ENCODE assay signal across 26 cellular contexts in the genomic region with DNA sequence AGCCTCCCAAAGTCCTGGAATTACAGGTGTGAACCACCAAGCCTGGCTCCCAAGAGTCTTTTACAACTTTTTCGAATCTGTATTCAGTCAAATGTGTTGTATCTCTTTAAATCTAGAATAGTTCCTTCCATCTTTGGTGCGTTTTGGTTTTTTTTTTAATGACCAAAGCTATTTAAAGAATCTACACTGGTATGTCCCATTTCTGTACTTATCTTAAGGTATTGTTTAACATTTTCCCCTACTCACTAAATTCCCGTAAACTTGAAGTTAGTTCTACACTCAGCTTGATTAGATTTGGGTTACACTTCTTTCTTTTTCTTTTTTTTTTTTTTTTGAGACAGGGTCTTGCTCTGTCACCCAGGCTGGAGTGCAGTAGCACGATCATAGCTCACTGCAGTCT.
DNase-seq lines count a peak whose midpoint lies in the region; TF ChIP-seq lines count a peak whose summit lies in the region.
"Had no signal": no experiment of that assay in that cellular context is flagged by ENCODE, and none has a peak within 500 bp of the region (broad histone marks: within the 10 kb centered on the region; RNA-seq: fewer than 3 reads in every experiment).

No MANE protein-coding gene starts in this region.

- H2AFZ ChIP-seq in mesenchymal stem cell (ENCODE audit: low read depth, low read length) = no peak overlapping the region

- H3K9me3 ChIP-seq in mesenchymal stem cell (ENCODE audit: control insufficient read depth, low read length) = no peaks in the 10 kb centered on the region
- H3K9me3 ChIP-seq: BE2C, heart right ventricle, lower lobe of right lung, suprapubic skin, upper lobe of left lung had no signal

- H3K27me3 ChIP-seq in mesenchymal stem cell (ENCODE audit: control insufficient read depth in 1 of 2, insufficient read depth in 1 of 2, low read length in 2 of 2) = no peaks in the 10 kb centered on the region
- H3K27me3 ChIP-seq: BE2C, heart right ventricle, suprapubic skin, upper lobe of left lung had no signal

- no peaks in the 10 kb centered on the region for H3K79me1 ChIP-seq in mesenchymal stem cell (replicated peaks; ENCODE audit: low read length, poor library complexity, severe bottlenecking)

- H2BK12ac ChIP-seq in mesenchymal stem cell (ENCODE audit: low read length in 2 of 2) = peak overlapping the region; percentile 83 to 87

- no peaks in the 10 kb centered on the region for H3K36me3 ChIP-seq in mesenchymal stem cell (ENCODE audit: control insufficient read depth in 1 of 2, insufficient read depth in 2 of 2, low read depth in 1 of 2, low read length in 2 of 2)
- H3K36me3 ChIP-seq: BE2C, heart right ventricle, lower lobe of right lung, suprapubic skin, upper lobe of left lung had no signal

- TF ChIP-seq CTCF in AG04449 (IDR thresholded peaks at IDR 0.05; ENCODE audit: insufficient read depth, low read length, missing control alignments) = no peak
- no peak for TF ChIP-seq CTCF in cardiac fibroblast (IDR thresholded peaks at IDR 0.05; ENCODE audit: low read depth, low read length)

- H2BK5ac ChIP-seq in mesenchymal stem cell (ENCODE audit: low read depth, low read length, poor library complexity, severe bottlenecking) = no peak overlapping the region

- H2BK120ac ChIP-seq in mesenchymal stem cell (ENCODE audit: low read depth, low read length) = peak overlapping the region; percentile 19

- H3K4ac ChIP-seq in mesenchymal stem cell (ENCODE audit: low read depth in 1 of 2, low read length in 2 of 2) = peak overlapping the region in 1 of 2 experiments; percentile 35

- no peak overlapping the region for H2BK15ac ChIP-seq in mesenchymal stem cell (ENCODE audit: low read depth, poor library complexity, severe bottlenecking)

- POLR2A ChIA-PET in AG04449 (lab: Yijun Ruan, JAX) = no interaction called here

- no peak overlapping the region for H2AK5ac ChIP-seq in mesenchymal stem cell (ENCODE audit: low read length, severe bottlenecking)

- 91% methylated on average over 1 of the region's 4 CpGs for WGBS in mesenchymal stem cell

- no peak overlapping the region for H3K27ac ChIP-seq in mesenchymal stem cell (ENCODE audit: low read length, poor library complexity, severe bottlenecking)
- H3K27ac ChIP-seq: heart right ventricle, lower lobe of right lung, suprapubic skin had no signal

- H3K18ac ChIP-seq in mesenchymal stem cell (ENCODE audit: low read depth in 1 of 2, low read length in 2 of 2) = peak overlapping the region in 1 of 2 experiments; percentile 37

- DNase-seq in AG04449 (ENCODE audit: low read depth, low spot score) (peak; percentile 7), RPMI7951 (ENCODE audit: low read depth) (peak; percentile 8), cardiac fibroblast (ENCODE audit: low read depth in 2 of 2) (peak; percentile 52 to 70), mesenchymal stem cell (peak; percentile 11), amygdala (lab: John Stamatoyannopoulos, UW) (no peak), Ammon's horn (ENCODE audit: low spot score) (no peak), DMS53 (lab: John Stamatoyannopoulos, UW) (no peak)
- DNase-seq in activated CD4-positive, CD25-positive, alpha-beta regulatory T cell treated with anti-CD3 and anti-CD28 coated beads, Interleukin-2, amount 50 U/mL, for 72 hours = no peak
- DNase-seq: activated CD4-positive, alpha-beta T cell treated with anti-CD3 and anti-CD28 coated beads for 36 hours; activated naive CD4-positive, alpha-beta T cell treated with anti-CD3 and anti-CD28 coated beads, Interleukin-2, amount 50 U/mL, for 16 hours; BE2C; caudate nucleus; endodermal cell; H9; heart right ventricle; Karpas-422; lower lobe of right lung; naive thymus-derived CD8-positive, alpha-beta T cell; NCI-H1417; NCI-H2029; NCI-H526 treated with DMSO at 0.1 percent for 48 hours; SHP77; stimulated activated CD4-positive, alpha-beta T cell treated with anti-CD3 and anti-CD28 coated beads, Interleukin-15, amount 100 ng/mL, for 24 hours; stimulated activated CD4-positive, alpha-beta T cell treated with anti-CD3 and anti-CD28 coated beads, Interleukin-4, amount 100 ng/mL, for 4 hours; upper lobe of left lung had no signal

- H3K4me1 ChIP-seq in mesenchymal stem cell (ENCODE audit: control insufficient read depth, insufficient read depth, low read depth, low read length) = peaks cover 6% of the 10 kb centered on the region
- H3K4me1 ChIP-seq: BE2C, heart right ventricle, suprapubic skin had no signal

- CTCF ChIA-PET in AG04449 (lab: Yijun Ruan, JAX) = no interaction called here

- no peak overlapping the region for H3K23ac ChIP-seq in mesenchymal stem cell (ENCODE audit: low read length in 2 of 2)

- no peak overlapping the region for H3K4me2 ChIP-seq in mesenchymal stem cell (ENCODE audit: low read length, poor library complexity, severe bottlenecking)

- no peak overlapping the region for H3K9ac ChIP-seq in mesenchymal stem cell (ENCODE audit: low read length)

- H4K91ac ChIP-seq in mesenchymal stem cell (ENCODE audit: low read length) = peak overlapping the region; percentile 64

- H3K4me3 ChIP-seq in AG04449 (ENCODE audit: low read depth, low read length) (no peak overlapping the region), cardiac fibroblast (replicated peaks in 1 of 2; ENCODE audit: low read depth in 2 of 2, low read length in 2 of 2) (no peak overlapping the region), mesenchymal stem cell (ENCODE audit: insufficient read depth in 1 of 2, low read depth in 1 of 2, low read length in 2 of 2) (no peak overlapping the region)
- H3K4me3 ChIP-seq: heart right ventricle, lower lobe of right lung, suprapubic skin, upper lobe of left lung had no signal

- peak overlapping the region; percentile 35 for H4K8ac ChIP-seq in mesenchymal stem cell (ENCODE audit: low read length)

- H3K14ac ChIP-seq in mesenchymal stem cell (ENCODE audit: low read length in 2 of 2) = no peak overlapping the region

Comparison
In these comparisons a context has a peak if more than half of its experiments do, and no peak if none do; other contexts are left out.
1. DNase-seq: peak in AG04449 (single experiment), RPMI7951 (single experiment), cardiac fibroblast (2 of 2) and mesenchymal stem cell (single experiment); none in amygdala (0 of 56), activated CD4-positive, CD25-positive, alpha-beta regulatory T cell treated with anti-CD3 and anti-CD28 coated beads, Interleukin-2, amount 50 U/mL, for 72 hours (single experiment), Ammon's horn (single experiment) and DMS53 (single experiment).